ENCODE assay signal across 18 cellular contexts in the genomic region with DNA sequence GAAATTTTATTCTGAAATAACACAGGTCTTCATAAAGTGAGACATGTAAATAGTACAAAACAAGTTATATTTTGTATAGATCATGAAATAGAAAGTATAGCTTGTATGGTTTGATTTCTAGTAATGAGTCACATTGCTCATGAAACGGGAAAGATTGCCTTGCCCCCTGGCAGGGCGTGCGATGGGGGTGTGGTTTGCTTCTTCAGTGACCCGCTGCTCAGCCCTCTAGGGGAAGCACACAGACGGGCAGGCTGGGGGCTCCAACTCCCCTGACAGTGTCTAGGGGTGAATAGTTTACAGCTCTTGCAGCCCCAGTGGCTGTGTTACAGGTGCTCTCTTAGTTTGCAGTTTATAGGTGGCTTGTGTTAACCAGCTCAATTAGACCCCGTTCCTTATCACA.
A peak's percentile ranks its signal among the peaks of the same experiment; 100 is the strongest.
DNase-seq lines count a peak whose midpoint lies in the region; ATAC-seq and TF ChIP-seq lines count a peak whose summit lies in the region.
"Had no signal": no experiment of that assay in that cellular context is flagged by ENCODE, and none has a peak within 500 bp of the region (broad histone marks: within the 10 kb centered on the region; RNA-seq: fewer than 3 reads in every experiment).

No MANE protein-coding gene starts in this region.

- intact Hi-C loops in heart right ventricle (cut with DNase I), result no loop called here

- H3K9me3 ChIP-seq in heart right ventricle, result no peaks in the 10 kb centered on the region
- H3K9me3 ChIP-seq: vagina had no signal

- H3K27ac ChIP-seq in heart right ventricle, result no peak overlapping the region
- H3K27ac ChIP-seq: vagina had no signal

- no peaks in the 10 kb centered on the region for H3K4me1 ChIP-seq in heart right ventricle
- H3K4me1 ChIP-seq: vagina had no signal

- 46 to 58% methylated on average over 6 of the region's 6 CpGs for WGBS in heart right ventricle, 2 donors

- ATAC-seq in GM18868 (IDR thresholded peaks at IDR 0.05; ENCODE audit: unreplicated experiment) (peak; percentile 81), HG02870 (IDR thresholded peaks at IDR 0.05; ENCODE audit: unreplicated experiment) (peak; percentile 64), heart right ventricle (no peak)
- ATAC-seq: naive thymus-derived CD4-positive, alpha-beta T cell had no signal

- TF ChIP-seq CTCF in heart right ventricle (IDR thresholded peaks at IDR 0.05), result no peak

- no peak overlapping the region for H3K4me3 ChIP-seq in heart right ventricle
- H3K4me3 ChIP-seq: vagina had no signal

- H3K27me3 ChIP-seq in heart right ventricle, result no peaks in the 10 kb centered on the region
- H3K27me3 ChIP-seq: vagina had no signal

- no peaks in the 10 kb centered on the region for H3K36me3 ChIP-seq in heart right ventricle
- H3K36me3 ChIP-seq: vagina had no signal

- DNase-seq in ELR (ENCODE audit: low read depth) (peak; percentile 45), RPMI7951 (ENCODE audit: low read depth) (peak; percentile 10), kidney glomerular epithelial cell (lab: John Stamatoyannopoulos, UW) (no peak), NOMO-1 (lab: John Stamatoyannopoulos, UW; ENCODE audit: unreplicated experiment in 2 of 2) (no peak), heart right ventricle (no peak), NCI-H2171 treated with DMSO at 0.1 percent for 48 hours (lab: John Stamatoyannopoulos, UW) (no peak)
- DNase-seq: activated CD4-positive, alpha-beta T cell treated with anti-CD3 and anti-CD28 coated beads, Interleukin-2, amount 10 ng/mL, durations not matched to agents 7 days and 5 days; activated T-cell treated with anti-CD3 and anti-CD28 coated beads, Interleukin-2, amount 50 U/mL, for 1 hour; central memory CD4-positive, alpha-beta T cell; DMS 273 treated with DMSO at 0.1 percent for 48 hours; foreskin fibroblast; naive thymus-derived CD4-positive, alpha-beta T cell; NCI-H2029; NCI-H774; T1000 had no signal

Comparison
In these comparisons a context has a peak if more than half of its experiments do, and no peak if none do; other contexts are left out.
1. DNase-seq: peak in ELR (single experiment) and RPMI7951 (single experiment); none in kidney glomerular epithelial cell (single experiment), NOMO-1 (0 of 2), heart right ventricle (0 of 2) and NCI-H2171 treated with DMSO at 0.1 percent for 48 hours (single experiment).
2. ATAC-seq: peak in GM18868 (single experiment) and HG02870 (single experiment); none in heart right ventricle (0 of 8).